8 cellular contexts compared by ENCODE assay signal in genomic region chr5:150000990-150001659, GRCh38. TPM values are rescaled to one million over a fixed set of nuclear protein-coding genes. Genes with fewer than 3 reads are reported as not detected.
DNase-seq lines count a peak whose midpoint lies in the region; ATAC-seq and TF ChIP-seq lines count a peak whose summit lies in the region.

No MANE protein-coding gene starts in this region.

- peak overlapping the region; percentile 21 to 94 (median 90) for H3K27ac Mint-ChIP-seq in CD4-positive, CD25-positive, alpha-beta regulatory T cell
- peak overlapping the region; percentile 63 for H3K27ac Mint-ChIP-seq in osteocyte (ENCODE audit: unreplicated experiment)

- no peaks in the 10 kb centered on the region for H3K27me3 ChIP-seq in CD4-positive, CD25-positive, alpha-beta regulatory T cell (ENCODE audit: control insufficient read depth, insufficient read depth, low read length)
- H3K27me3 ChIP-seq in H7 (ENCODE audit: control insufficient read depth, insufficient read depth, low read length) (no peaks in the 10 kb centered on the region), NT2/D1 (ENCODE audit: insufficient read depth, insufficient read length) (no peaks in the 10 kb centered on the region), foreskin keratinocyte (no peaks in the 10 kb centered on the region)

- H3K36me3 Mint-ChIP-seq in CD4-positive, CD25-positive, alpha-beta regulatory T cell: peaks cover 19% of the 10 kb centered on the region
- H3K36me3 Mint-ChIP-seq in osteocyte (ENCODE audit: unreplicated experiment): peaks cover 19% of the 10 kb centered on the region

- no peak for ATAC-seq in CD4-positive, CD25-positive, alpha-beta regulatory T cell (ENCODE audit: low read depth in 2 of 2)
- ATAC-seq in foreskin keratinocyte: peak; percentile 57

- no peaks in the 10 kb centered on the region for H3K9me3 Mint-ChIP-seq in CD4-positive, CD25-positive, alpha-beta regulatory T cell
- H3K9me3 Mint-ChIP-seq in osteocyte (ENCODE audit: unreplicated experiment): no peaks in the 10 kb centered on the region

- peaks cover 17% of the 10 kb centered on the region for H3K36me3 ChIP-seq in CD4-positive, CD25-positive, alpha-beta regulatory T cell (ENCODE audit: control insufficient read depth, insufficient read depth, low read length)
- peaks cover 6% of the 10 kb centered on the region for H3K36me3 ChIP-seq in H7 (replicated peaks; ENCODE audit: control insufficient read depth, insufficient read depth, low read length)
- peaks cover 26% of the 10 kb centered on the region for H3K36me3 ChIP-seq in NT2/D1 (ENCODE audit: insufficient read depth, insufficient read length, low read length)
- H3K36me3 ChIP-seq in urinary bladder (ENCODE audit: insufficient read depth): no peaks in the 10 kb centered on the region

- TF ChIP-seq CTCF in foreskin keratinocyte (conservative IDR thresholded peaks at IDR 0.05) (no peak), osteocyte (IDR thresholded peaks at IDR 0.05) (no peak)

- peak overlapping the region; percentile 97 for H3K4me3 ChIP-seq in CD4-positive, CD25-positive, alpha-beta regulatory T cell (ENCODE audit: low read depth, low read length)
- H3K4me3 ChIP-seq in H7 (ENCODE audit: insufficient read depth, low read depth, low read length) (peak overlapping the region; percentile 92), NT2/D1 (ENCODE audit: insufficient read length, low read depth) (peak overlapping the region; percentile 92), urinary bladder (ENCODE audit: low read depth, low read length) (peak overlapping the region; percentile 96)

- no peaks in the 10 kb centered on the region for H3K9me3 ChIP-seq in CD4-positive, CD25-positive, alpha-beta regulatory T cell (ENCODE audit: control insufficient read depth in 2 of 2, low read length in 2 of 2)
- H3K9me3 ChIP-seq in NT2/D1 (ENCODE audit: insufficient read depth, low read length): no peaks in the 10 kb centered on the region

- H3K9ac ChIP-seq in NT2/D1 (ENCODE audit: insufficient read length, low read depth): peak overlapping the region; percentile 94

- H3K27ac ChIP-seq in CD4-positive, CD25-positive, alpha-beta regulatory T cell (ENCODE audit: insufficient read depth, low read length, poor library complexity, severe bottlenecking): peak overlapping the region; percentile 85
- H3K27ac ChIP-seq in foreskin keratinocyte (peak overlapping the region; percentile 81), urinary bladder (ENCODE audit: low read depth) (peak overlapping the region; percentile 83)

- peaks cover 4% of the 10 kb centered on the region for H3K27me3 Mint-ChIP-seq in CD4-positive, CD25-positive, alpha-beta regulatory T cell
- no peaks in the 10 kb centered on the region for H3K27me3 Mint-ChIP-seq in osteocyte (ENCODE audit: unreplicated experiment)

- H3K4me1 ChIP-seq in CD4-positive, CD25-positive, alpha-beta regulatory T cell (ENCODE audit: control insufficient read depth, insufficient read depth, low read length, poor library complexity, severe bottlenecking): peaks cover 29% of the 10 kb centered on the region
- H3K4me1 ChIP-seq in NT2/D1 (ENCODE audit: insufficient read depth, insufficient read length) (peaks cover 2% of the 10 kb centered on the region), foreskin keratinocyte (peaks cover 18% of the 10 kb centered on the region), urinary bladder (ENCODE audit: insufficient read depth) (no peaks in the 10 kb centered on the region)

- peaks cover 21 to 53% (median 41%) of the 10 kb centered on the region in 4 donors for H3K4me1 Mint-ChIP-seq in CD4-positive, CD25-positive, alpha-beta regulatory T cell
- H3K4me1 Mint-ChIP-seq in osteocyte (ENCODE audit: unreplicated experiment): peaks cover 37% of the 10 kb centered on the region

- WGBS in urinary bladder: under 1% methylated on average over 44 of the region's 44 CpGs

- H3K4me3 Mint-ChIP-seq in CD4-positive, CD25-positive, alpha-beta regulatory T cell: peak overlapping the region; percentile 89 to 96 (median 96)
- H3K4me3 Mint-ChIP-seq in osteocyte (ENCODE audit: unreplicated experiment): peak overlapping the region; percentile 89

- peak in 2 of 3 donors; percentile 19 to 58 for DNase-seq in CD4-positive, CD25-positive, alpha-beta regulatory T cell
- DNase-seq in H7 (peak; percentile 80), NT2/D1 (ENCODE audit: low read depth, low spot score) (no peak), foreskin keratinocyte (peak in 1 of 2 donors; percentile 51), osteocyte (ENCODE audit: extremely low spot score, unreplicated experiment) (no peak), H4 (ENCODE audit: low spot score) (no peak)
- DNase-seq in activated T-helper 9 cell treated with anti-CD3 and anti-CD28 coated beads, Interleukin-2, amount 50 U/mL, for 16 hours (ENCODE audit: low read depth): peak; percentile 23

RNA-seq across cellular contexts. Expression of gene HMGXB3, which starts 0.6 kb away (rescaled TPM):
- total RNA-seq in CD4-positive, CD25-positive, alpha-beta regulatory T cell: 51.5 TPM
- 10 to 100 TPM; 11.0 to 13.1 (median 12.5) TPM for polyA plus RNA-seq in CD4-positive, CD25-positive, alpha-beta regulatory T cell
- 23.8 and 30.7 TPM in 2 replicates for total RNA-seq in H7 (2014; rRNA removed; shearing (Covaris generic))
- total RNA-seq in foreskin keratinocyte (38.2 and 42.0 TPM in 2 replicates), osteocyte (54.6 and 58.6 TPM in 2 replicates), urinary bladder (24.3 TPM)
- polyA plus RNA-seq in foreskin keratinocyte (16.5 and 17.3 TPM in 2 replicates), urinary bladder (16.3 TPM)
- total RNA-seq in H4 (2014; rRNA removed; shearing (Covaris generic)): 19.0 and 21.1 TPM in 2 replicates

RNA-seq across cellular contexts. Expression of gene TIGD6, which starts 0.7 kb away (rescaled TPM):
- 2.8 TPM for total RNA-seq in CD4-positive, CD25-positive, alpha-beta regulatory T cell
- 1 to 10 TPM; 2.4 to 3.5 (median 3.0) TPM for polyA plus RNA-seq in CD4-positive, CD25-positive, alpha-beta regulatory T cell
- 3.9 and 4.4 TPM in 2 replicates for total RNA-seq in H7 (2014; rRNA removed; shearing (Covaris generic))
- total RNA-seq in foreskin keratinocyte (3.1 and 3.6 TPM in 2 replicates), osteocyte (5.6 and 5.9 TPM in 2 replicates), urinary bladder (4.8 TPM)
- polyA plus RNA-seq in foreskin keratinocyte (2.7 and 3.0 TPM in 2 replicates), urinary bladder (4.1 TPM)
- total RNA-seq in H4 (2014; rRNA removed; shearing (Covaris generic)): 4.0 and 7.4 TPM in 2 replicates

RNA-seq across cellular contexts. Expression of gene SLC26A2, which starts 40.6 kb away (rescaled TPM):
- 6.7 TPM for total RNA-seq in CD4-positive, CD25-positive, alpha-beta regulatory T cell
- polyA plus RNA-seq in CD4-positive, CD25-positive, alpha-beta regulatory T cell: 1 to 10 TPM; 2.7 to 6.0 (median 3.6) TPM
- 6.1 and 6.7 TPM in 2 replicates for total RNA-seq in H7 (2014; rRNA removed; shearing (Covaris generic))
- 11.0 and 13.4 TPM in 2 replicates for total RNA-seq in foreskin keratinocyte
- polyA plus RNA-seq in foreskin keratinocyte: 2.1 and 2.3 TPM in 2 replicates
- total RNA-seq in osteocyte: 39.7 and 41.8 TPM in 2 replicates
- 34.9 TPM for total RNA-seq in urinary bladder
- 5.0 TPM for polyA plus RNA-seq in urinary bladder
- 7.1 and 9.6 TPM in 2 replicates for total RNA-seq in H4 (2014; rRNA removed; shearing (Covaris generic))

RNA-seq across cellular contexts. Expression of gene PDE6A, which starts 56.5 kb away (rescaled TPM):
- not detected for total RNA-seq in CD4-positive, CD25-positive, alpha-beta regulatory T cell
- polyA plus RNA-seq in CD4-positive, CD25-positive, alpha-beta regulatory T cell: not detected
- total RNA-seq in H7 (2014; rRNA removed; shearing (Covaris generic)): not detected in 2 replicates
- total RNA-seq in foreskin keratinocyte: not detected in 2 replicates
- polyA plus RNA-seq in foreskin keratinocyte: 0.01 and 0.02 TPM in 2 replicates
- not detected in 2 replicates for total RNA-seq in osteocyte
- 0.05 TPM for total RNA-seq in urinary bladder
- 0.01 TPM for polyA plus RNA-seq in urinary bladder
- total RNA-seq in H4 (2014; rRNA removed; shearing (Covaris generic)): 0.02 TPM in 1 of 2 replicates, not detected in the other

Comparison
In these comparisons a context has a peak if more than half of its experiments do, and no peak if none do; other contexts are left out.
1. DNase-seq: peak in CD4-positive, CD25-positive, alpha-beta regulatory T cell (2 of 3), H7 (single experiment) and activated T-helper 9 cell treated with anti-CD3 and anti-CD28 coated beads, Interleukin-2, amount 50 U/mL, for 16 hours (single experiment); none in NT2/D1 (single experiment), osteocyte (single experiment) and H4 (single experiment).
2. Peak in every context shown above with its lines, with median percentiles within 50 percentile points of each other: H3K27ac ChIP-seq and H3K4me3 ChIP-seq.